ENCODE assay signal across 2 cellular contexts in genomic region chr2:227576812-227577211, GRCh38.
A peak's percentile ranks its signal among the peaks of the same experiment; 100 is the strongest.
TF ChIP-seq lines count a peak whose summit lies in the region.

No MANE protein-coding gene starts in this region.

TF ChIP-seq in HepG2, 621 proteins besides CTCF, POLR2A, EP300 and RAD21:
- no peak for TF ChIP-seq GPN1 (CRISPR knock-in tag; IDR thresholded peaks at IDR 0.05; ENCODE audit: borderline replicate concordance)
- 0 out of 2 replicates have a peak, but pooled peaks have one; percentile 49 for TF ChIP-seq LCORL (IDR thresholded peaks at IDR 0.05)
- no peak for TF ChIP-seq LCORL (CRISPR knock-in tag; IDR thresholded peaks at IDR 0.05)
- TF ChIP-seq HOXA5 (CRISPR knock-in tag; IDR thresholded peaks at IDR 0.05), result no peak

TF ChIP-seq in H1, 55 proteins besides CTCF, POLR2A, EP300 and RAD21:
- TF ChIP-seq CREB1 (IDR thresholded peaks at IDR 0.05) (no peak), MAX (IDR thresholded peaks at IDR 0.05) (no peak), GABPA (IDR thresholded peaks at IDR 0.05; ENCODE audit: borderline replicate concordance, insufficient read depth, low read length) (no peak), MAFK (IDR thresholded peaks at IDR 0.05; ENCODE audit: low read depth, low read length) (no peak), NANOG (IDR thresholded peaks at IDR 0.05; ENCODE audit: insufficient read depth, low read depth, low read length, poor library complexity, severe bottlenecking) (no peak), SIRT6 (IDR thresholded peaks at IDR 0.05; ENCODE audit: low read length) (no peak), TCF12 (IDR thresholded peaks at IDR 0.05; ENCODE audit: low read depth, low read length) (no peak), RXRA (IDR thresholded peaks at IDR 0.05; ENCODE audit: insufficient read depth, low read depth, low read length) (no peak), RNF2 (IDR thresholded peaks at IDR 0.05; ENCODE audit: borderline replicate concordance, low read depth, low read length, missing control alignments, poor library complexity, severe bottlenecking) (no peak), EGR1 (IDR thresholded peaks at IDR 0.05; ENCODE audit: borderline replicate concordance, low read depth, low read length) (no peak), E2F6 (IDR thresholded peaks at IDR 0.05) (no peak), TEAD4 (IDR thresholded peaks at IDR 0.05; ENCODE audit: low read depth, low read length) (no peak), CTBP2 (IDR thresholded peaks at IDR 0.05; ENCODE audit: borderline replicate concordance, insufficient read depth, insufficient read length, low read length) (no peak), HDAC6 (IDR thresholded peaks at IDR 0.05; ENCODE audit: low read depth, low read length) (no peak), CHD2 (IDR thresholded peaks at IDR 0.05; ENCODE audit: low read length) (no peak), YY1 (IDR thresholded peaks at IDR 0.05; ENCODE audit: low read depth, low read length) (no peak), SIN3A (conservative IDR thresholded peaks at IDR 0.05 in 1 of 2, IDR thresholded peaks at IDR 0.05 in 1 of 2; ENCODE audit: low read depth in 1 of 2, low read length in 2 of 2) (no peak)
